In genomic region chr6:100880149-100880900, GRCh38 we compare ENCODE assay signal across 8 cellular contexts. TPM values are rescaled to one million over a fixed set of nuclear protein-coding genes. Genes with fewer than 3 reads are reported as not detected.
DNase-seq lines count a peak whose midpoint lies in the region; ATAC-seq and TF ChIP-seq lines count a peak whose summit lies in the region.

No MANE protein-coding gene starts in this region.

- peaks cover 2% of the 10 kb centered on the region for H3K9me3 Mint-ChIP-seq in activated naive CD8-positive, alpha-beta T cell treated with anti-CD3 and anti-CD28 coated beads for 36 hours

- peaks cover 4% of the 10 kb centered on the region for H3K27me3 Mint-ChIP-seq in activated naive CD8-positive, alpha-beta T cell treated with anti-CD3 and anti-CD28 coated beads for 36 hours

- CTCF ChIA-PET in BJ (lab: Yijun Ruan, JAX) = interaction anchor here (0.9 to 1.9 kb wide), 2 partner anchors 8 to 11 kb away, joined by 3 to 5 read pairs; no protein-coding TSS in a partner anchor

- H3K27ac Mint-ChIP-seq in activated naive CD8-positive, alpha-beta T cell treated with anti-CD3 and anti-CD28 coated beads for 36 hours = peak overlapping the region; percentile 100

- H3K4me1 Mint-ChIP-seq in activated naive CD8-positive, alpha-beta T cell treated with anti-CD3 and anti-CD28 coated beads for 36 hours = peaks cover 43% of the 10 kb centered on the region

- TF ChIP-seq CTCF in BJ (IDR thresholded peaks at IDR 0.05; ENCODE audit: insufficient read depth, low read depth, low read length) = no peak

- peak overlapping the region; percentile 100 for H3K4me3 Mint-ChIP-seq in activated naive CD8-positive, alpha-beta T cell treated with anti-CD3 and anti-CD28 coated beads for 36 hours

- POLR2A ChIA-PET in BJ (lab: Charles Lee) = interaction anchor here (0.5 to 0.9 kb wide), 2 partner anchors 11 to 203 kb away, joined by 3 to 10 read pairs; no protein-coding TSS in a partner anchor

- peak overlapping the region; percentile 73 for H3K4me3 ChIP-seq in BJ (ENCODE audit: low read depth, low read length)

- peaks cover 28% of the 10 kb centered on the region for H3K36me3 Mint-ChIP-seq in activated naive CD8-positive, alpha-beta T cell treated with anti-CD3 and anti-CD28 coated beads for 36 hours

- no peaks in the 10 kb centered on the region for H3K27me3 ChIP-seq in BJ (ENCODE audit: control insufficient read depth, insufficient read depth, low read length)

- no peaks in the 10 kb centered on the region for H3K36me3 ChIP-seq in BJ (ENCODE audit: control insufficient read depth, insufficient read depth, low read length)

- DNase-seq in BJ (ENCODE audit: low read depth) = no peak
- DNase-seq in HT-29 (ENCODE audit: low spot score) = peak; percentile 56
- DNase-seq in activated naive CD8-positive, alpha-beta T cell treated with anti-CD3 and anti-CD28 coated beads for 36 hours = no peak
- peak; percentile 65 for DNase-seq in iris pigment epithelial cell (ENCODE audit: low read depth)
- DNase-seq in superior temporal gyrus (ENCODE audit: extremely low spot score) = peak; percentile 25
- DNase-seq in central memory CD4-positive, alpha-beta T cell = no peak
- DNase-seq in SKM-1 (lab: John Stamatoyannopoulos, UW; ENCODE audit: unreplicated experiment) = no peak

- ATAC-seq in GM18498 (IDR thresholded peaks at IDR 0.05; ENCODE audit: unreplicated experiment) = no peak

RNA-seq across cellular contexts. Expression of gene ASCC3, which starts 0.8 kb away (rescaled TPM):
- 30.4 and 58.0 TPM in 2 replicates for polyA plus RNA-seq in BJ (2011; rRNA removed)
- 58.7 and 59.8 TPM in 2 replicates for polyA minus RNA-seq in BJ (2011; rRNA and poly(A)+ RNA removed)
- 19.0 TPM in 2 replicates for total RNA-seq in HT-29 (2014; rRNA removed; shearing (Covaris generic))
- total RNA-seq in activated naive CD8-positive, alpha-beta T cell treated with anti-CD3 and anti-CD28 coated beads for 36 hours = 10 to 100 TPM; 50.7 to 53.6 TPM

Comparison
In these comparisons a context has a peak if more than half of its experiments do, and no peak if none do; other contexts are left out.
1. DNase-seq: peak in HT-29 (single experiment), iris pigment epithelial cell (single experiment) and superior temporal gyrus (single experiment); none in BJ (single experiment), activated naive CD8-positive, alpha-beta T cell treated with anti-CD3 and anti-CD28 coated beads for 36 hours (single experiment), central memory CD4-positive, alpha-beta T cell (single experiment) and SKM-1 (single experiment).